In genomic region chr19:50500060-50500752, GRCh38 we compare ENCODE assay signal across 10 cellular contexts. TPM values are rescaled to one million over a fixed set of nuclear protein-coding genes. Genes with fewer than 3 reads are reported as not detected.
DNase-seq lines count a peak whose midpoint lies in the region; ATAC-seq, FAIRE-seq and TF ChIP-seq lines count a peak whose summit lies in the region.
"Had no signal": no experiment of that assay in that cellular context is flagged by ENCODE, and none has a peak within 500 bp of the region (broad histone marks: within the 10 kb centered on the region; RNA-seq: fewer than 3 reads in every experiment).

No MANE protein-coding gene starts in this region.

- H4K20me1 ChIP-seq in HepG2 (ENCODE audit: insufficient read depth, low read length): no peaks in the 10 kb centered on the region

- H3K27me3 ChIP-seq in HepG2 (ENCODE audit: control insufficient read depth in 1 of 2, insufficient read depth in 2 of 2, low read length in 2 of 2) (peaks cover 1 to 7% of the 10 kb centered on the region in 2 experiments; a peak in 3 of 5 replicates), prostate gland (replicated peaks; ENCODE audit: insufficient read depth) (no peaks in the 10 kb centered on the region)

- H3K27ac ChIP-seq in HepG2 (ENCODE audit: extremely low read length, insufficient read depth, low read length) (no peak overlapping the region), prostate gland (no peak overlapping the region), RWPE1 (no peak overlapping the region)

- H3K9ac ChIP-seq in HepG2 (ENCODE audit: insufficient read depth, low read depth, low read length): no peak overlapping the region

- H2AFZ ChIP-seq in HepG2 (ENCODE audit: low read length): no peak overlapping the region

- intact Hi-C loops in HepG2 (cut with micrococcal nuclease; ENCODE audit: unreplicated experiment): no loop called here
- intact Hi-C loops in prostate gland (cut with DNase I): no loop called here

- TF ChIP-seq EP300 in HepG2 (IDR thresholded peaks at IDR 0.05; ENCODE audit: low read depth in 2 of 2, low read length in 2 of 2) (no peak), HepG2 (CRISPR knock-in tag; IDR thresholded peaks at IDR 0.05; ENCODE audit: borderline replicate concordance) (no peak)

- H3K4me1 ChIP-seq in HepG2 (ENCODE audit: insufficient read depth, low read length) (peaks cover 11% of the 10 kb centered on the region), prostate gland (replicated peaks) (no peaks in the 10 kb centered on the region)

- no peaks in the 10 kb centered on the region for H3K9me3 ChIP-seq in HepG2 (ENCODE audit: low read length)
- no peaks in the 10 kb centered on the region for H3K9me3 ChIP-seq in prostate gland

- in situ Hi-C loops in ACHN (cut with HindIII; ENCODE audit: low pct_ligation_motif_present, low pct_unique_long_range_greater_than_20kb, low sequenced_read_pairs): no loop called here
- in situ Hi-C loops in GM13976 (cut with MboI; ENCODE audit: low sequenced_read_pairs, unreplicated experiment): no loop called here
- in situ Hi-C loops in astrocyte of the cerebellum (cut with HindIII; ENCODE audit: low sequenced_read_pairs): no loop called here
- in situ Hi-C loops in HepG2 (cut with HindIII; ENCODE audit: extremely low pct_ligation_motif_present, low pct_unique_long_range_greater_than_20kb): no loop called here

- H3K36me3 ChIP-seq in HepG2 (replicated peaks in 1 of 2; ENCODE audit: control insufficient read depth in 1 of 2, insufficient read depth in 2 of 2, low read length in 2 of 2): no peaks in the 10 kb centered on the region
- H3K36me3 ChIP-seq in prostate gland: no peaks in the 10 kb centered on the region

- ATAC-seq in HepG2 (peak; percentile 55), GM18909 (IDR thresholded peaks at IDR 0.05; ENCODE audit: poor library complexity, unreplicated experiment) (no peak)

- TF ChIP-seq POLR2A in HepG2 (IDR thresholded peaks at IDR 0.05; ENCODE audit: insufficient read depth in 1 of 2, low read depth in 2 of 2, low read length in 2 of 2): no peak
- no peak for TF ChIP-seq POLR2A in prostate gland (IDR thresholded peaks at IDR 0.05)

- no peak overlapping the region for H3K4me3 ChIP-seq in astrocyte of the cerebellum (ENCODE audit: low read depth, low read length)
- H3K4me3 ChIP-seq in HepG2 (replicated peaks in 1 of 3; ENCODE audit: insufficient read depth in 1 of 3, low read depth in 2 of 3, low read length in 3 of 3): no peak overlapping the region
- no peak overlapping the region for H3K4me3 ChIP-seq in prostate gland

- WGBS in HepG2 (ENCODE audit: low lambda C conversion rate): 36% methylated on average over 12 of the region's 27 CpGs
- WGBS in prostate gland: 45% methylated on average over 25 of the region's 27 CpGs

- CTCF ChIA-PET in HepG2 (lab: Yijun Ruan, JAX; ENCODE audit: low intra/inter-chr PET ratio, low total read pairs) (no interaction called here), RWPE1 (lab: Yijun Ruan, JAX) (no interaction called here)

- FAIRE-seq in HepG2 (lab: Jason Lieb, UNC): no peak

- H3K79me2 ChIP-seq in HepG2 (ENCODE audit: insufficient read depth, low read length): no peaks in the 10 kb centered on the region

- no peak for TF ChIP-seq CTCF in GM13976 (IDR thresholded peaks at IDR 0.05; ENCODE audit: borderline replicate concordance, control extremely low read depth, extremely low read depth, insufficient read depth, missing control alignments)
- TF ChIP-seq CTCF in astrocyte of the cerebellum (IDR thresholded peaks at IDR 0.05; ENCODE audit: low read depth, low read length, missing control alignments): peak; percentile 11
- 0 out of 2 replicates have a peak, but pooled peaks have one; percentile 19 for TF ChIP-seq CTCF in HepG2 (CRISPR knock-in tag; IDR thresholded peaks at IDR 0.05)
- no peak for TF ChIP-seq CTCF in prostate gland (IDR thresholded peaks at IDR 0.05)
- no peak for TF ChIP-seq CTCF in RWPE1 (conservative IDR thresholded peaks at IDR 0.05; ENCODE audit: low read depth)

- no peak for TF ChIP-seq RAD21 in HepG2 (CRISPR knock-in tag; IDR thresholded peaks at IDR 0.05)

- no peak overlapping the region for H3K4me2 ChIP-seq in HepG2 (ENCODE audit: low read depth, low read length)

- no TSS peak for BruUV-seq in HepG2 (replicated peaks; lab: Mats Ljungman, UMichigan)

- POLR2A ChIA-PET in HepG2 (lab: Yijun Ruan, JAX): no interaction called here
- POLR2A ChIA-PET in RWPE1 (lab: Yijun Ruan, JAX; ENCODE audit: low non-redundant PET): no interaction called here

- DNase-seq in ACHN (peak; percentile 5), GM13976 (ENCODE audit: low spot score) (peak; percentile 79), astrocyte of the cerebellum (ENCODE audit: low read depth) (no peak), HepG2 (ENCODE audit: low spot score) (no peak), A172 (ENCODE audit: low spot score) (no peak), prostate gland (ENCODE audit: low spot score) (no peak), RWPE1 (ENCODE audit: low spot score) (no peak)
- DNase-seq: effector CD4-positive, alpha-beta T cell had no signal

RNA-seq across cellular contexts. Expression of gene JOSD2, which starts 10.8 kb away (rescaled TPM):
- total RNA-seq in HepG2 (2016; rRNA removed; fragmentation: Illumina TruSeq; extraction: Trizol): 2.0 and 2.3 TPM in 2 replicates
- 2.6 and 3.1 TPM in 2 replicates for total RNA-seq in HepG2 (2016; cell fraction: cytosol; rRNA removed; fragmentation: Illumina TruSeq; extraction: Trizol; ENCODE audit: low read depth)
- total RNA-seq in HepG2 (2016; cell fraction: insoluble cytoplasmic fraction; rRNA removed; fragmentation: Illumina TruSeq; extraction: Trizol): 3.2 and 3.4 TPM in 2 replicates
- 3.4 and 3.5 TPM in 2 replicates for total RNA-seq in HepG2 (2016; cell fraction: membrane; rRNA removed; fragmentation: Illumina TruSeq; extraction: Trizol)
- total RNA-seq in HepG2 (2016; cell fraction: nucleus; rRNA removed; fragmentation: Illumina TruSeq; extraction: Trizol): 0.56 and 1.7 TPM in 2 replicates
- polyA plus RNA-seq in HepG2 (2011; rRNA removed): 4.1 and 5.2 TPM in 2 replicates
- polyA plus RNA-seq in HepG2 (2011; cell fraction: cytosol; rRNA removed): 4.6 and 10.0 TPM in 2 replicates
- polyA plus RNA-seq in HepG2 (2011; cell fraction: nucleus; rRNA removed): 6.9 and 8.9 TPM in 2 replicates
- polyA plus RNA-seq in HepG2 (2012): 1.6 and 3.0 TPM in 2 replicates
- polyA plus RNA-seq in HepG2 (2016; cell fraction: cytosol; fragmentation: Illumina TruSeq; extraction: Trizol; ENCODE audit: low read depth): 3.7 and 4.0 TPM in 2 replicates
- polyA plus RNA-seq in HepG2 (2016; cell fraction: insoluble cytoplasmic fraction; fragmentation: Illumina TruSeq; extraction: Trizol; ENCODE audit: low read depth): 2.9 and 3.0 TPM in 2 replicates
- polyA plus RNA-seq in HepG2 (2016; cell fraction: membrane; fragmentation: Illumina TruSeq; extraction: Trizol; ENCODE audit: low read depth): 4.1 and 4.4 TPM in 2 replicates
- 2.7 and 4.3 TPM in 2 replicates for polyA plus RNA-seq in HepG2 (2016; cell fraction: nucleus; fragmentation: Illumina TruSeq; extraction: Trizol; ENCODE audit: insufficient read depth, low read depth)
- polyA minus RNA-seq in HepG2 (2011; rRNA and poly(A)+ RNA removed; ENCODE audit: low replicate concordance): 2.9 and 4.4 TPM in 2 replicates
- polyA minus RNA-seq in HepG2 (2011; cell fraction: cytosol; rRNA and poly(A)+ RNA removed): 2.6 TPM in 1 of 2 replicates, not detected in the other
- 1.9 and 2.2 TPM in 2 replicates for polyA minus RNA-seq in HepG2 (2011; cell fraction: nucleus; rRNA and poly(A)+ RNA removed)
- 38.4 and 44.4 TPM in 2 replicates for total RNA-seq in A172 (2014; rRNA removed; shearing (Covaris generic))
- total RNA-seq in prostate gland: 10 to 100 TPM; 29.4 to 31.7 TPM

RNA-seq across cellular contexts. Expression of gene ASPDH, which starts 13.5 kb away (rescaled TPM):
- total RNA-seq in HepG2 (2016; rRNA removed; fragmentation: Illumina TruSeq; extraction: Trizol) (1.1 and 2.2 TPM in 2 replicates), prostate gland (not detected)
- 1.4 and 2.5 TPM in 2 replicates for total RNA-seq in HepG2 (2016; cell fraction: cytosol; rRNA removed; fragmentation: Illumina TruSeq; extraction: Trizol; ENCODE audit: low read depth)
- total RNA-seq in HepG2 (2016; cell fraction: insoluble cytoplasmic fraction; rRNA removed; fragmentation: Illumina TruSeq; extraction: Trizol): 1.4 and 2.5 TPM in 2 replicates
- 1.4 and 1.7 TPM in 2 replicates for total RNA-seq in HepG2 (2016; cell fraction: membrane; rRNA removed; fragmentation: Illumina TruSeq; extraction: Trizol)
- total RNA-seq in HepG2 (2016; cell fraction: nucleus; rRNA removed; fragmentation: Illumina TruSeq; extraction: Trizol): 1.7 and 2.8 TPM in 2 replicates
- polyA plus RNA-seq in HepG2 (2011; rRNA removed): 3.3 and 4.0 TPM in 2 replicates
- polyA plus RNA-seq in HepG2 (2011; cell fraction: cytosol; rRNA removed): 2.0 and 2.9 TPM in 2 replicates
- 18.4 and 19.8 TPM in 2 replicates for polyA plus RNA-seq in HepG2 (2011; cell fraction: nucleus; rRNA removed)
- 4.3 and 4.8 TPM in 2 replicates for polyA plus RNA-seq in HepG2 (2012)
- polyA plus RNA-seq in HepG2 (2016; cell fraction: cytosol; fragmentation: Illumina TruSeq; extraction: Trizol; ENCODE audit: low read depth): 2.7 and 3.3 TPM in 2 replicates
- polyA plus RNA-seq in HepG2 (2016; cell fraction: insoluble cytoplasmic fraction; fragmentation: Illumina TruSeq; extraction: Trizol; ENCODE audit: low read depth): 1.4 and 1.8 TPM in 2 replicates
- 2.6 and 2.7 TPM in 2 replicates for polyA plus RNA-seq in HepG2 (2016; cell fraction: membrane; fragmentation: Illumina TruSeq; extraction: Trizol; ENCODE audit: low read depth)
- 1.6 and 6.8 TPM in 2 replicates for polyA plus RNA-seq in HepG2 (2016; cell fraction: nucleus; fragmentation: Illumina TruSeq; extraction: Trizol; ENCODE audit: insufficient read depth, low read depth)
- polyA minus RNA-seq in HepG2 (2011; rRNA and poly(A)+ RNA removed; ENCODE audit: low replicate concordance): 1.3 TPM in 1 of 2 replicates, not detected in the other
- 0.79 and 2.3 TPM in 2 replicates for polyA minus RNA-seq in HepG2 (2011; cell fraction: cytosol; rRNA and poly(A)+ RNA removed)
- polyA minus RNA-seq in HepG2 (2011; cell fraction: nucleus; rRNA and poly(A)+ RNA removed): 0.64 and 2.4 TPM in 2 replicates
- 0.36 TPM in 1 of 2 replicates, not detected in the other for total RNA-seq in A172 (2014; rRNA removed; shearing (Covaris generic))
- total RNA-seq: renal cortical epithelial cell had no signal

RNA-seq across cellular contexts. Expression of gene GARIN5A, which starts 23.6 kb away (rescaled TPM):
- total RNA-seq in HepG2 (2016; rRNA removed; fragmentation: Illumina TruSeq; extraction: Trizol) (not detected in 2 replicates), prostate gland (10 to 100 TPM in 1 of 2 donors, 1 to 10 TPM in 1; 5.9 to 16.8 TPM)
- total RNA-seq in HepG2 (2016; cell fraction: cytosol; rRNA removed; fragmentation: Illumina TruSeq; extraction: Trizol; ENCODE audit: low read depth): not detected in 2 replicates
- not detected in 2 replicates for total RNA-seq in HepG2 (2016; cell fraction: insoluble cytoplasmic fraction; rRNA removed; fragmentation: Illumina TruSeq; extraction: Trizol)
- total RNA-seq in HepG2 (2016; cell fraction: membrane; rRNA removed; fragmentation: Illumina TruSeq; extraction: Trizol): not detected in 2 replicates
- total RNA-seq in HepG2 (2016; cell fraction: nucleus; rRNA removed; fragmentation: Illumina TruSeq; extraction: Trizol): not detected in 2 replicates
- polyA plus RNA-seq in HepG2 (2011; rRNA removed): not detected in 2 replicates
- polyA plus RNA-seq in HepG2 (2011; cell fraction: cytosol; rRNA removed): not detected in 2 replicates
- polyA plus RNA-seq in HepG2 (2011; cell fraction: nucleus; rRNA removed): not detected in 2 replicates
- polyA plus RNA-seq in HepG2 (2012): not detected in 2 replicates
- polyA plus RNA-seq in HepG2 (2016; cell fraction: cytosol; fragmentation: Illumina TruSeq; extraction: Trizol; ENCODE audit: low read depth): not detected in 2 replicates
- not detected in 2 replicates for polyA plus RNA-seq in HepG2 (2016; cell fraction: insoluble cytoplasmic fraction; fragmentation: Illumina TruSeq; extraction: Trizol; ENCODE audit: low read depth)
- polyA plus RNA-seq in HepG2 (2016; cell fraction: membrane; fragmentation: Illumina TruSeq; extraction: Trizol; ENCODE audit: low read depth): not detected in 2 replicates
- not detected in 2 replicates for polyA plus RNA-seq in HepG2 (2016; cell fraction: nucleus; fragmentation: Illumina TruSeq; extraction: Trizol; ENCODE audit: insufficient read depth, low read depth)
- polyA minus RNA-seq in HepG2 (2011; rRNA and poly(A)+ RNA removed; ENCODE audit: low replicate concordance): 5.1 TPM in 1 of 2 replicates, not detected in the other
- not detected in 2 replicates for polyA minus RNA-seq in HepG2 (2011; cell fraction: cytosol; rRNA and poly(A)+ RNA removed)
- polyA minus RNA-seq in HepG2 (2011; cell fraction: nucleus; rRNA and poly(A)+ RNA removed): not detected in 2 replicates
- total RNA-seq in A172 (2014; rRNA removed; shearing (Covaris generic)): 1.6 TPM in 1 of 2 replicates, not detected in the other

RNA-seq across cellular contexts. Expression of gene EMC10, which starts 23.9 kb away (rescaled TPM):
- total RNA-seq in HepG2 (2016; rRNA removed; fragmentation: Illumina TruSeq; extraction: Trizol) (not detected in 2 replicates), prostate gland (100 to 1,000 TPM; 135 to 286 TPM)
- total RNA-seq in HepG2 (2016; cell fraction: cytosol; rRNA removed; fragmentation: Illumina TruSeq; extraction: Trizol; ENCODE audit: low read depth): not detected in 2 replicates
- not detected in 2 replicates for total RNA-seq in HepG2 (2016; cell fraction: insoluble cytoplasmic fraction; rRNA removed; fragmentation: Illumina TruSeq; extraction: Trizol)
- total RNA-seq in HepG2 (2016; cell fraction: membrane; rRNA removed; fragmentation: Illumina TruSeq; extraction: Trizol): not detected in 2 replicates
- not detected in 2 replicates for total RNA-seq in HepG2 (2016; cell fraction: nucleus; rRNA removed; fragmentation: Illumina TruSeq; extraction: Trizol)
- not detected in 2 replicates for polyA plus RNA-seq in HepG2 (2011; rRNA removed)
- 0.04 TPM in 1 of 2 replicates, not detected in the other for polyA plus RNA-seq in HepG2 (2011; cell fraction: cytosol; rRNA removed)
- polyA plus RNA-seq in HepG2 (2011; cell fraction: nucleus; rRNA removed): 0.19 TPM in 1 of 2 replicates, not detected in the other
- polyA plus RNA-seq in HepG2 (2012): not detected in 2 replicates
- polyA plus RNA-seq in HepG2 (2016; cell fraction: cytosol; fragmentation: Illumina TruSeq; extraction: Trizol; ENCODE audit: low read depth): not detected in 2 replicates
- polyA plus RNA-seq in HepG2 (2016; cell fraction: insoluble cytoplasmic fraction; fragmentation: Illumina TruSeq; extraction: Trizol; ENCODE audit: low read depth): not detected in 2 replicates
- not detected in 2 replicates for polyA plus RNA-seq in HepG2 (2016; cell fraction: membrane; fragmentation: Illumina TruSeq; extraction: Trizol; ENCODE audit: low read depth)
- polyA plus RNA-seq in HepG2 (2016; cell fraction: nucleus; fragmentation: Illumina TruSeq; extraction: Trizol; ENCODE audit: insufficient read depth, low read depth): not detected in 2 replicates
- polyA minus RNA-seq in HepG2 (2011; rRNA and poly(A)+ RNA removed; ENCODE audit: low replicate concordance): 0.06 and 36.3 TPM in 2 replicates
- 0.69 and 2.2 TPM in 2 replicates for polyA minus RNA-seq in HepG2 (2011; cell fraction: cytosol; rRNA and poly(A)+ RNA removed)
- polyA minus RNA-seq in HepG2 (2011; cell fraction: nucleus; rRNA and poly(A)+ RNA removed): 0.25 and 1.0 TPM in 2 replicates
- 61.5 and 64.7 TPM in 2 replicates for total RNA-seq in A172 (2014; rRNA removed; shearing (Covaris generic))

Comparison
In these comparisons a context has a peak if more than half of its experiments do, and no peak if none do; other contexts are left out.
1. DNase-seq: peak in ACHN (single experiment) and GM13976 (single experiment); none in astrocyte of the cerebellum (single experiment), HepG2 (single experiment), A172 (single experiment), prostate gland (single experiment) and RWPE1 (single experiment).
2. CTCF ChIP-seq: peak in astrocyte of the cerebellum (single experiment) and HepG2 (single experiment); none in GM13976 (single experiment), prostate gland (0 of 4) and RWPE1 (single experiment).